1 cellular context compared by ENCODE assay signal in the genomic region with DNA sequence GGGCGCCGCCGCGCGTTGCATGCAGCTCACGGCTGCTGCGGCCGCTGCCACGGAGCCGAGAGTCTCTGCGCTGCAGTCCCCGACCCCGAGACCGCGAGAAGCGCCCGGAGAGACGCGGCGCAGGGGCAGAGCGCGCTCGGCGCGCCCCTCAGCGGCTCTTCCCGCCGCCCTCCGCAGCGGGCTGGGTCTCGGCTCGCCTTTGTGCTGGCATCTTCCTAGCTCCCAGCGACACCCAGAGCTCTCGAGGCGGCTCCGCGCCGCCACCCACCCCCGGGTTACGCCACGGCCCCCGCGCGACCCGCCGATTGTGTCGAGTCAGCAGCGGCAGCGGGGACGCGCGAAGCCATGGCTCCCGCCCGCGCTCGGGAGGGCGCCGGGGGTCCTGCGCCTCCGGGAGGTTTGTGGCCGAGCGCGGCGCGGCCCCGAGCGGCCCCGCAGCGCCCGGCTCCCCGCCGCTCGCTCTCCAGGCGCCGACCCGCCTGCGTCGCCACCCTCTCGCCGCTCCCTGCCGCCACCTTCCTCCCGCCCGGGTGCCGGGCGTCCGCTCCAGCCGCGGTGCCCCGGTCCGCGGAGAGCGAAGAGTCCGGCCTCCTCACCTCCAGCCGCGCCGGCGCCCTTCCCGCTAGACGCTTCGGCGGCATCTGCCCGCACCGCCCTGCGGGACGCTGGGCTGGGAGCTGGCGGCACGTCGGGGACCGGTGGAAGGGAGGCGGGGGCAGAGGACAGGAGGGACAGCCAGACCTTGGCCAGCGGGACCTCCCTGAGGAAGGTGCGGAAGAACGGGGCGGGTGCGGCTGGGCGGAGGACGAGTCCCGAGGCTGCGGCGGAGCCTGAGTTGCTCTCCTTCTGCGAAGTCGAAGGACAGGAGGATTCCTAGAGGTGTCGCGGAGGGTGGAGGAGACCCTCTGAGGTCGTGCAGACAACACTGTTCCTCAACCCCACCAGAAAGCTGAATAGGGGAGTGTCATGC.
TF ChIP-seq lines count a peak whose summit lies in the region.

A gene (minus strand): TSS at position 643 of the 970 bp plus-strand sequence.

TF ChIP-seq in A549, 52 proteins besides CTCF, POLR2A, EP300 and RAD21 (continued from another document):
- TF ChIP-seq, protein P1, sequence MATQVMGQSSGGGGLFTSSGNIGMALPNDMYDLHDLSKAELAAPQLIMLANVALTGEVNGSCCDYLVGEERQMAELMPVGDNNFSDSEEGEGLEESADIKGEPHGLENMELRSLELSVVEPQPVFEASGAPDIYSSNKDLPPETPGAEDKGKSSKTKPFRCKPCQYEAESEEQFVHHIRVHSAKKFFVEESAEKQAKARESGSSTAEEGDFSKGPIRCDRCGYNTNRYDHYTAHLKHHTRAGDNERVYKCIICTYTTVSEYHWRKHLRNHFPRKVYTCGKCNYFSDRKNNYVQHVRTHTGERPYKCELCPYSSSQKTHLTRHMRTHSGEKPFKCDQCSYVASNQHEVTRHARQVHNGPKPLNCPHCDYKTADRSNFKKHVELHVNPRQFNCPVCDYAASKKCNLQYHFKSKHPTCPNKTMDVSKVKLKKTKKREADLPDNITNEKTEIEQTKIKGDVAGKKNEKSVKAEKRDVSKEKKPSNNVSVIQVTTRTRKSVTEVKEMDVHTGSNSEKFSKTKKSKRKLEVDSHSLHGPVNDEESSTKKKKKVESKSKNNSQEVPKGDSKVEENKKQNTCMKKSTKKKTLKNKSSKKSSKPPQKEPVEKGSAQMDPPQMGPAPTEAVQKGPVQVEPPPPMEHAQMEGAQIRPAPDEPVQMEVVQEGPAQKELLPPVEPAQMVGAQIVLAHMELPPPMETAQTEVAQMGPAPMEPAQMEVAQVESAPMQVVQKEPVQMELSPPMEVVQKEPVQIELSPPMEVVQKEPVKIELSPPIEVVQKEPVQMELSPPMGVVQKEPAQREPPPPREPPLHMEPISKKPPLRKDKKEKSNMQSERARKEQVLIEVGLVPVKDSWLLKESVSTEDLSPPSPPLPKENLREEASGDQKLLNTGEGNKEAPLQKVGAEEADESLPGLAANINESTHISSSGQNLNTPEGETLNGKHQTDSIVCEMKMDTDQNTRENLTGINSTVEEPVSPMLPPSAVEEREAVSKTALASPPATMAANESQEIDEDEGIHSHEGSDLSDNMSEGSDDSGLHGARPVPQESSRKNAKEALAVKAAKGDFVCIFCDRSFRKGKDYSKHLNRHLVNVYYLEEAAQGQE (IDR thresholded peaks at IDR 0.05): no peak
- TF ChIP-seq FOSB (CRISPR knock-in tag; IDR thresholded peaks at IDR 0.05) (no peak), RARB (CRISPR knock-in tag; IDR thresholded peaks at IDR 0.05) (no peak), MAFK (IDR thresholded peaks at IDR 0.05; ENCODE audit: partially characterized antibody) (peak; percentile 95)
